Comparison of ENCODE assay signal across 8 cellular contexts in the genomic region with DNA sequence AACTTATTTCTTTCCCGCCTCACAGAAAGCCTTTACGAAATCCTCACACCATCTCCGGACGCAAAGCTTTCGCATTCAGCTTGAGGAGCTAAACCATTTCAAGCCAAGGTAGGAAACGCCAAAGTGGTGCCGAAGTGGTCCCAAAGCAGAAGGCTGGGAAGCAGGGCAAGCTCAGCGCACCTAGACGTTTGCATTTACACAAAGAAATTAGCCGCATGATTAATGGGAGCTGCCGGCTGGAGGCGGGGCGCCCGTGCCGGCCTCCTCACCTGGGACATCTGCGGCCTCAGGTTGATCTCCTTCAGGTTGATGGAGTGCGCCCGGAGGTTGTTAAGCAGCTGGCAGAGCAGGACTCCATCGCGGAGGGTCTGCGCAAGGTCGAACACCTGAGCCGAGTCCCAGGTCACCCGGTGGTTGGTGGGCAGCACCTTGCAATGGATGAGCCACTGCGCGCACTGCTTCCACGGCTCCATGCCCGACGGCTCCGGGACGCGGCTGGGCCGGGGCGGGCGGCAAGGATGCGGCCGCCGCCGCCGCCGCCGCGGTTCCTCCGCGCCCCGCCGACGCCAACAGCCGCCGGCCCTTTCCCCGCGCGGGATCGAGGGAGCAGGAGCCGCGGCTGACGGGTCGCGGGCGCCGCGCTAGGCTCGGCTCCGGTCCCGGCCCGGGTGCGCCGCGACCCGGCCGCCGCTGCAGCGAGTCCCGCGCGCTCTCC. TPM values are rescaled to one million over a fixed set of nuclear protein-coding genes. Genes with fewer than 3 reads are reported as not detected.
DNase-seq lines count a peak whose midpoint lies in the region; ATAC-seq and TF ChIP-seq lines count a peak whose summit lies in the region.

No MANE protein-coding gene starts in this region.

- TF ChIP-seq POLR2A in tibial nerve (IDR thresholded peaks at IDR 0.05): no peak

- no peaks in the 10 kb centered on the region for H3K4me1 ChIP-seq in endodermal cell (ENCODE audit: control insufficient read depth, insufficient read depth, low read length)
- peaks cover 0 to 18% of the 10 kb centered on the region in 2 donors for H3K4me1 ChIP-seq in muscle layer of duodenum (ENCODE audit: control insufficient read depth in 1 of 2, insufficient read depth in 2 of 2, low read length in 2 of 2)
- H3K4me1 ChIP-seq in tibial nerve: peaks cover 0 to 25% (median 3%) of the 10 kb centered on the region in 4 donors

- peak overlapping the region; percentile 99 for H3K4me3 Mint-ChIP-seq in CD14-positive monocyte
- H3K4me3 Mint-ChIP-seq in activated CD4-positive, alpha-beta T cell treated with anti-CD3 and anti-CD28 coated beads, Interleukin-2, amount 10 ng/mL, durations not matched to agents 7 days and 5 days: peak overlapping the region; percentile 83
- H3K4me3 Mint-ChIP-seq in endodermal cell: peak overlapping the region; percentile 88

- H3K27ac Mint-ChIP-seq in CD14-positive monocyte: peak overlapping the region; percentile 95 to 99 (median 97)
- peak overlapping the region; percentile 79 for H3K27ac Mint-ChIP-seq in activated CD4-positive, alpha-beta T cell treated with anti-CD3 and anti-CD28 coated beads, Interleukin-2, amount 10 ng/mL, durations not matched to agents 7 days and 5 days
- peak overlapping the region; percentile 60 for H3K27ac Mint-ChIP-seq in endodermal cell

- H3K27me3 ChIP-seq in endodermal cell (ENCODE audit: control insufficient read depth, insufficient read depth, low read length, poor library complexity, severe bottlenecking) (peaks cover 28% of the 10 kb centered on the region), muscle layer of duodenum (ENCODE audit: low read depth, low read length) (no peaks in the 10 kb centered on the region), tibial nerve (no peaks in the 10 kb centered on the region)

- peaks cover 3 to 4% of the 10 kb centered on the region in 2 donors for H3K36me3 Mint-ChIP-seq in CD14-positive monocyte
- no peaks in the 10 kb centered on the region for H3K36me3 Mint-ChIP-seq in activated CD4-positive, alpha-beta T cell treated with anti-CD3 and anti-CD28 coated beads, Interleukin-2, amount 10 ng/mL, durations not matched to agents 7 days and 5 days (ENCODE audit: low read depth)
- no peaks in the 10 kb centered on the region for H3K36me3 Mint-ChIP-seq in endodermal cell (ENCODE audit: low read depth)

- ATAC-seq in HG02759 (IDR thresholded peaks at IDR 0.05; ENCODE audit: unreplicated experiment): peak; percentile 0
- ATAC-seq in GM21526 (IDR thresholded peaks at IDR 0.05; ENCODE audit: low FRiP score, unreplicated experiment): no peak

- peaks cover 0 to 4% (median 0%) of the 10 kb centered on the region in 3 donors for H3K27me3 Mint-ChIP-seq in CD14-positive monocyte (ENCODE audit: low read depth in 3 of 3)
- peaks cover 5% of the 10 kb centered on the region for H3K27me3 Mint-ChIP-seq in activated CD4-positive, alpha-beta T cell treated with anti-CD3 and anti-CD28 coated beads, Interleukin-2, amount 10 ng/mL, durations not matched to agents 7 days and 5 days
- peaks cover 1% of the 10 kb centered on the region for H3K27me3 Mint-ChIP-seq in endodermal cell (ENCODE audit: insufficient read depth)

- TF ChIP-seq CTCF in CD14-positive monocyte (IDR thresholded peaks at IDR 0.05) (no peak), endodermal cell (conservative IDR thresholded peaks at IDR 0.05) (no peak), tibial nerve (IDR thresholded peaks at IDR 0.05) (no peak)

- CTCF ChIA-PET in activated CD4-positive, alpha-beta T cell treated with anti-CD3 and anti-CD28 coated beads, Interleukin-2, amount 10 ng/mL, durations not matched to agents 7 days and 5 days (lab: Charles Lee): interaction anchor here (1.0 to 1.9 kb wide), 4 partner anchors 20 to 183 kb away, joined by 4 to 5 read pairs (median 4); no protein-coding TSS in a partner anchor

- H3K9ac ChIP-seq in endodermal cell (ENCODE audit: extremely low read depth, low read length, poor library complexity, severe bottlenecking): no peak overlapping the region

- DNase-seq in CD14-positive monocyte (ENCODE audit: low spot score) (no peak), endodermal cell (peak; percentile 87), tibial nerve (ENCODE audit: low spot score in 2 of 2) (no peak), epidermal melanocyte (ENCODE audit: insufficient read length, low spot score) (no peak)
- DNase-seq in activated CD4-positive, alpha-beta T cell treated with anti-CD3 and anti-CD28 coated beads, Interleukin-2, amount 10 ng/mL, durations not matched to agents 7 days and 5 days: peak; percentile 11

- H3K4me1 Mint-ChIP-seq in CD14-positive monocyte (peaks cover 40% of the 10 kb centered on the region), endodermal cell (peaks cover 29% of the 10 kb centered on the region)
- peaks cover 32% of the 10 kb centered on the region for H3K4me1 Mint-ChIP-seq in activated CD4-positive, alpha-beta T cell treated with anti-CD3 and anti-CD28 coated beads, Interleukin-2, amount 10 ng/mL, durations not matched to agents 7 days and 5 days

- H3K9me3 Mint-ChIP-seq in CD14-positive monocyte (peaks cover 0 to 2% (median 0%) of the 10 kb centered on the region in 7 donors), endodermal cell (no peaks in the 10 kb centered on the region)
- no peaks in the 10 kb centered on the region for H3K9me3 Mint-ChIP-seq in activated CD4-positive, alpha-beta T cell treated with anti-CD3 and anti-CD28 coated beads, Interleukin-2, amount 10 ng/mL, durations not matched to agents 7 days and 5 days

- no peak for TF ChIP-seq EP300 in tibial nerve (IDR thresholded peaks at IDR 0.05)

- intact Hi-C loops in CD14-positive monocyte (cut with micrococcal nuclease): loop anchor here (2.0 to 10.0 kb wide), 7 partner anchors 24 to 180 kb away; no protein-coding TSS in a partner anchor

- H3K4me3 ChIP-seq in endodermal cell (ENCODE audit: low read length) (peak overlapping the region; percentile 84), muscle layer of duodenum (ENCODE audit: low read depth in 1 of 2, low read length in 2 of 2) (peak overlapping the region; percentile 65 to 75), tibial nerve (peak overlapping the region; percentile 30 to 59 (median 52))

- H3K27ac ChIP-seq in endodermal cell (ENCODE audit: low read depth, low read length) (no peak overlapping the region), muscle layer of duodenum (ENCODE audit: low read length) (peak overlapping the region; percentile 64), tibial nerve (peak overlapping the region in 3 of 4 donors; percentile 18 to 70 (median 67))

- WGBS in endodermal cell (ENCODE audit: insufficient coverage in 1 of 2, insufficient read length in 1 of 2), 2 experiments: 0% methylated on average over 36 to 76 of the region's 76 CpGs
- 0 to 2% methylated on average over 21 to 27 of the region's 76 CpGs for WGBS in tibial nerve, 2 donors

- H3K36me3 ChIP-seq in endodermal cell (ENCODE audit: control insufficient read depth, insufficient read depth, low read length) (no peaks in the 10 kb centered on the region), muscle layer of duodenum (ENCODE audit: control insufficient read depth in 1 of 2, insufficient read depth in 2 of 2, low read length in 2 of 2) (no peaks in the 10 kb centered on the region), tibial nerve (no peaks in the 10 kb centered on the region)

- H3K9me3 ChIP-seq in endodermal cell (ENCODE audit: control insufficient read depth, low read length) (no peaks in the 10 kb centered on the region), muscle layer of duodenum (ENCODE audit: control insufficient read depth in 1 of 2, low read length in 2 of 2) (no peaks in the 10 kb centered on the region), tibial nerve (no peaks in the 10 kb centered on the region)

- POLR2A ChIA-PET in activated CD4-positive, alpha-beta T cell treated with anti-CD3 and anti-CD28 coated beads, Interleukin-2, amount 10 ng/mL, durations not matched to agents 7 days and 5 days (lab: Charles Lee): interaction anchor here (0.9 kb wide), 1 partner anchor 117 kb away, joined by 3 read pairs; no protein-coding TSS in a partner anchor

RNA-seq across cellular contexts. Expression of a gene that starts 0.4 kb away (rescaled TPM):
- polyA plus RNA-seq in CD14-positive monocyte: 1 to 10 TPM; 5.4 to 9.2 TPM
- total RNA-seq in activated CD4-positive, alpha-beta T cell treated with anti-CD3 and anti-CD28 coated beads, Interleukin-2, amount 10 ng/mL, durations not matched to agents 7 days and 5 days: 1 to 10 TPM; 1.2 to 1.3 TPM
- total RNA-seq in endodermal cell: 1 to 10 TPM; 6.9 to 9.6 TPM
- polyA plus RNA-seq in endodermal cell (2013, experiment 1 of 2): 3.8 TPM
- polyA plus RNA-seq in endodermal cell (2013, experiment 2 of 2): 3.6 TPM
- total RNA-seq in tibial nerve: 10 to 100 TPM in 1 of 4 donors, 1 to 10 TPM in 3; 2.2 to 20.4 (median 4.0) TPM

Comparison
In these comparisons a context has a peak if more than half of its experiments do, and no peak if none do; other contexts are left out.
1. DNase-seq: peak in activated CD4-positive, alpha-beta T cell treated with anti-CD3 and anti-CD28 coated beads, Interleukin-2, amount 10 ng/mL, durations not matched to agents 7 days and 5 days (single experiment) and endodermal cell (single experiment); none in CD14-positive monocyte (single experiment), tibial nerve (0 of 2) and epidermal melanocyte (single experiment).
2. Peak in every context shown above with its lines, with median percentiles within 50 percentile points of each other: H3K27ac Mint-ChIP-seq, H3K4me3 Mint-ChIP-seq and H3K4me3 ChIP-seq.